ENCODE assay signal across 16 cellular contexts in the genomic region with DNA sequence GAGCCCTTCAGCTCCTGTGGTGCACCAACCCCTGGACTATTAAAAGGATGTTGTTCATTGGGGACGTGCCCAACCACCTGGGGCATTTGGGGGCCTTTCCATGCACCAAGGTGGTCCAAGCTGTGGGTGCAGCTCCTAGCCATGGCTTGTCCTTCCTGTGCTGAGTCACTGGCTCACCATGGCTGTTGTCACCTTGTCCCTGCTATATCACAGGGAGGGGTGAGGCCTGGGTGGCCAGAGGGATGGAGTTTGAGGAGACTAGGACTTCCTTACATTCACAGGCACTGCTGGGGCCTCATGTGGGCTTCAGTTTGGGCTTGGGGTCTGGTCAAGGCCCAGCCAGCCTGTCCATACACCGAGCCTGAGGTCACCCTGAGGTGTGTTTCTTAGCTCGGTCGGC. TPM values are rescaled to one million over a fixed set of nuclear protein-coding genes. Genes with fewer than 3 reads are reported as not detected.
A peak's percentile ranks its signal among the peaks of the same experiment; 100 is the strongest.
DNase-seq lines count a peak whose midpoint lies in the region; ATAC-seq and TF ChIP-seq lines count a peak whose summit lies in the region.
"Had no signal": no experiment of that assay in that cellular context is flagged by ENCODE, and none has a peak within 500 bp of the region (broad histone marks: within the 10 kb centered on the region; RNA-seq: fewer than 3 reads in every experiment).

No MANE protein-coding gene starts in this region.

- WGBS in esophagus muscularis mucosa: 97% methylated on average over 4 of the region's 4 CpGs

- peaks cover 19% of the 10 kb centered on the region for H3K4me1 Mint-ChIP-seq in neural crest cell

- peaks cover 0 to 34% of the 10 kb centered on the region in 2 donors for H3K4me1 ChIP-seq in right atrium auricular region
- H3K4me1 ChIP-seq in esophagus muscularis mucosa: peaks cover 27 to 57% (median 47%) of the 10 kb centered on the region in 4 donors
- H3K4me1 ChIP-seq: A549, BE2C had no signal

- H3K27ac ChIP-seq in right atrium auricular region (no peak overlapping the region), esophagus muscularis mucosa (replicated peaks in 1 of 4) (no peak overlapping the region)
- H3K27ac ChIP-seq: A549, C4-2B had no signal

- TF ChIP-seq CTCF in right atrium auricular region (IDR thresholded peaks at IDR 0.05) (no peak), esophagus muscularis mucosa (IDR thresholded peaks at IDR 0.05) (no peak), neural crest cell (conservative IDR thresholded peaks at IDR 0.05) (no peak)

- H3K36me3 ChIP-seq in right atrium auricular region (no peaks in the 10 kb centered on the region), esophagus muscularis mucosa (peaks cover 0 to 6% (median 0%) of the 10 kb centered on the region in 4 donors)
- H3K36me3 ChIP-seq: BE2C had no signal

- DNase-seq in right atrium auricular region (ENCODE audit: low spot score) (peak; percentile 34), Right ventricle myocardium superior (no peak), esophagus muscularis mucosa (ENCODE audit: extremely low spot score) (peak; percentile 37), neural crest cell (ENCODE audit: low read depth, low spot score) (no peak), OCI-M2 (lab: John Stamatoyannopoulos, UW; ENCODE audit: unreplicated experiment) (no peak), mucosa of gallbladder (ENCODE audit: low spot score) (no peak)
- DNase-seq: BE2C; CD4-positive, alpha-beta memory T cell; DMS79 treated with DMSO at 0.1 percent for 48 hours; EL; HCEC 1CT; HFFc6 had no signal

- H3K36me3 Mint-ChIP-seq in neural crest cell (ENCODE audit: low read depth): peaks cover 6% of the 10 kb centered on the region

- no peak overlapping the region for H3K4me3 ChIP-seq in right atrium auricular region
- no peak overlapping the region for H3K4me3 ChIP-seq in esophagus muscularis mucosa
- H3K4me3 ChIP-seq: A549 had no signal

- intact Hi-C loops in Right ventricle myocardium superior (cut with DNase I): no loop called here
- intact Hi-C loops in esophagus muscularis mucosa (cut with DNase I): no loop called here

- peak overlapping the region; percentile 6 for H3K27ac Mint-ChIP-seq in neural crest cell (ENCODE audit: unreplicated experiment)
- H3K27ac Mint-ChIP-seq: HFFc6 had no signal

- H3K4me3 Mint-ChIP-seq in neural crest cell: no peak overlapping the region
- H3K4me3 Mint-ChIP-seq: CD4-positive, alpha-beta memory T cell; HFFc6 had no signal

- peaks cover 4% of the 10 kb centered on the region for H3K9me3 Mint-ChIP-seq in neural crest cell
- H3K9me3 Mint-ChIP-seq: HFFc6 had no signal

- H3K9me3 ChIP-seq in right atrium auricular region: no peaks in the 10 kb centered on the region
- H3K9me3 ChIP-seq in esophagus muscularis mucosa: no peaks in the 10 kb centered on the region
- H3K9me3 ChIP-seq: A549 had no signal

- ATAC-seq in Right ventricle myocardium superior (ENCODE audit: poor library complexity) (no peak), GM18517 (IDR thresholded peaks at IDR 0.05; ENCODE audit: unreplicated experiment) (no peak)
- ATAC-seq: A549, HepG2 had no signal

- TF ChIP-seq EP300 in esophagus muscularis mucosa (IDR thresholded peaks at IDR 0.05): no peak

- no peak for TF ChIP-seq POLR2A in esophagus muscularis mucosa (IDR thresholded peaks at IDR 0.05; ENCODE audit: low read depth)

- no peaks in the 10 kb centered on the region for H3K27me3 ChIP-seq in right atrium auricular region
- H3K27me3 ChIP-seq in esophagus muscularis mucosa: no peaks in the 10 kb centered on the region
- H3K27me3 ChIP-seq: BE2C had no signal

- no peaks in the 10 kb centered on the region for H3K27me3 Mint-ChIP-seq in neural crest cell (ENCODE audit: low read depth)
- H3K27me3 Mint-ChIP-seq: CD4-positive, alpha-beta memory T cell had no signal

RNA-seq across cellular contexts. Expression of gene PHF2, which starts 45.5 kb away (rescaled TPM):
- total RNA-seq in right atrium auricular region: 10 to 100 TPM; 24.7 to 29.3 TPM
- 25.4 TPM for total RNA-seq in Right ventricle myocardium superior
- total RNA-seq in esophagus muscularis mucosa: 10 to 100 TPM; 35.7 to 53.5 (median 43.2) TPM
- 34.4 and 34.7 TPM in 2 replicates for total RNA-seq in neural crest cell
- 31.0 TPM for total RNA-seq in mucosa of gallbladder

Comparison
In these comparisons a context has a peak if more than half of its experiments do, and no peak if none do; other contexts are left out.
1. DNase-seq: peak in right atrium auricular region (single experiment) and esophagus muscularis mucosa (single experiment); none in Right ventricle myocardium superior (single experiment), neural crest cell (single experiment), OCI-M2 (single experiment) and mucosa of gallbladder (single experiment).